ENCODE assay signal across 9 cellular contexts in genomic region chr1:38608202-38608864, GRCh38.
DNase-seq lines count a peak whose midpoint lies in the region; ATAC-seq and TF ChIP-seq lines count a peak whose summit lies in the region.
"Had no signal": no experiment of that assay in that cellular context is flagged by ENCODE, and none has a peak within 500 bp of the region (broad histone marks: within the 10 kb centered on the region; RNA-seq: fewer than 3 reads in every experiment).

No MANE protein-coding gene starts in this region.

- H2AFZ ChIP-seq in OCI-LY1 (ENCODE audit: low read length), result no peak overlapping the region

- peaks cover 0 to 57% (median 17%) of the 10 kb centered on the region in 7 donors for H3K27me3 ChIP-seq in heart right ventricle
- no peaks in the 10 kb centered on the region; the same call in 1 of the 2 replicates for H3K27me3 ChIP-seq in OCI-LY1 (ENCODE audit: insufficient read depth, low read length)
- H3K27me3 ChIP-seq in upper lobe of right lung, result peaks cover 9% of the 10 kb centered on the region

- H3K9ac ChIP-seq in OCI-LY1 (ENCODE audit: low read length), result no peak overlapping the region

- 33 to 37% methylated on average over 17 of the region's 17 CpGs for WGBS in heart right ventricle, 2 donors

- TF ChIP-seq CTCF in heart right ventricle (IDR thresholded peaks at IDR 0.05), result peak in 8 of 9 donors; percentile 18 to 71 (median 59)
- TF ChIP-seq CTCF in OCI-LY1 (IDR thresholded peaks at IDR 0.05; ENCODE audit: low read length), result peak; percentile 72
- peak; percentile 37 for TF ChIP-seq CTCF in fibroblast of the aortic adventitia (IDR thresholded peaks at IDR 0.05; ENCODE audit: insufficient read depth, low read length)
- TF ChIP-seq CTCF in upper lobe of right lung (IDR thresholded peaks at IDR 0.05), result peak; percentile 45

- no peaks in the 10 kb centered on the region for H3K9me3 ChIP-seq in heart right ventricle
- H3K9me3 ChIP-seq in OCI-LY1 (ENCODE audit: low read length), result no peaks in the 10 kb centered on the region
- H3K9me3 ChIP-seq in upper lobe of right lung, result no peaks in the 10 kb centered on the region
- H3K9me3 ChIP-seq: pancreas had no signal

- H4K20me1 ChIP-seq in OCI-LY1 (ENCODE audit: insufficient read depth, low read length), result no peaks in the 10 kb centered on the region

- ATAC-seq in heart right ventricle (peak in 1 of 8 donors; percentile 72), upper lobe of right lung (no peak), HG02981 (IDR thresholded peaks at IDR 0.05; ENCODE audit: unreplicated experiment) (no peak), HG03175 (IDR thresholded peaks at IDR 0.05; ENCODE audit: unreplicated experiment) (no peak)

- H3K4me1 ChIP-seq in heart right ventricle (no peaks in the 10 kb centered on the region), OCI-LY1 (ENCODE audit: insufficient read depth, low read length, severe bottlenecking) (no peaks in the 10 kb centered on the region), upper lobe of right lung (no peaks in the 10 kb centered on the region)
- H3K4me1 ChIP-seq: pancreas had no signal

- no peaks in the 10 kb centered on the region for H3K36me3 ChIP-seq in heart right ventricle
- no peaks in the 10 kb centered on the region for H3K36me3 ChIP-seq in OCI-LY1 (ENCODE audit: insufficient read depth, low read length)
- no peaks in the 10 kb centered on the region for H3K36me3 ChIP-seq in upper lobe of right lung
- H3K36me3 ChIP-seq: pancreas had no signal

- H3K9me2 ChIP-seq in OCI-LY1 (ENCODE audit: low read depth, low read length), result no peaks in the 10 kb centered on the region

- no peaks in the 10 kb centered on the region for H3F3A ChIP-seq in OCI-LY1 (ENCODE audit: insufficient read depth, low read length)

- peak; percentile 16 to 36 for DNase-seq in heart right ventricle
- no peak for DNase-seq in cardiac septum (ENCODE audit: low spot score)
- no peak for DNase-seq in fibroblast of the aortic adventitia (ENCODE audit: low read depth)
- no peak for DNase-seq in upper lobe of right lung
- no peak for DNase-seq in activated CD4-positive, CD25-positive, alpha-beta regulatory T cell treated with anti-CD3 and anti-CD28 coated beads, Interleukin-2, amount 50 U/mL, for 72 hours
- DNase-seq: pancreas had no signal

- intact Hi-C loops in heart right ventricle (cut with DNase I), result loop anchor here in 8 of 10 donors (5.0 kb wide), 3 partner anchors 204 to 224 kb away; no protein-coding TSS in a partner anchor
- intact Hi-C loops in cardiac septum (cut with DNase I), result loop anchor here (1.0 kb wide), 1 partner anchor 211 kb away; no protein-coding TSS in a partner anchor
- intact Hi-C loops in upper lobe of right lung (cut with DNase I), result loop anchor here (10.0 kb wide), 1 partner anchor 206 kb away; no protein-coding TSS in a partner anchor

- no peak overlapping the region for H3K27ac ChIP-seq in heart right ventricle
- no peak overlapping the region for H3K27ac ChIP-seq in OCI-LY1 (ENCODE audit: low read depth, low read length, poor library complexity, severe bottlenecking)
- H3K27ac ChIP-seq in upper lobe of right lung, result no peak overlapping the region
- H3K27ac ChIP-seq: pancreas had no signal

- no peak overlapping the region for H3K4me2 ChIP-seq in OCI-LY1 (ENCODE audit: low read length)

- no peaks in the 10 kb centered on the region for H3K79me2 ChIP-seq in OCI-LY1 (ENCODE audit: insufficient read depth, low read length)

- H3K4me3 ChIP-seq in heart right ventricle, result no peak overlapping the region
- no peak overlapping the region for H3K4me3 ChIP-seq in OCI-LY1 (ENCODE audit: low read depth, low read length, poor library complexity, severe bottlenecking)
- no peak overlapping the region for H3K4me3 ChIP-seq in fibroblast of the aortic adventitia (ENCODE audit: low read depth, low read length)
- H3K4me3 ChIP-seq in upper lobe of right lung, result no peak overlapping the region
- H3K4me3 ChIP-seq: pancreas had no signal

Comparison
In these comparisons a context has a peak if more than half of its experiments do, and no peak if none do; other contexts are left out.
1. DNase-seq: peak in heart right ventricle (2 of 2); none in cardiac septum (single experiment), fibroblast of the aortic adventitia (single experiment), upper lobe of right lung (single experiment) and activated CD4-positive, CD25-positive, alpha-beta regulatory T cell treated with anti-CD3 and anti-CD28 coated beads, Interleukin-2, amount 50 U/mL, for 72 hours (single experiment).
2. Peak in every context shown above with its lines, with median percentiles within 50 percentile points of each other: CTCF ChIP-seq.